Comparison of ENCODE assay signal across 28 cellular contexts in genomic region chr12:121417847-121418246, GRCh38.
"Had no signal": no experiment of that assay in that cellular context is flagged by ENCODE, and none has a peak within 500 bp of the region (broad histone marks: within the 10 kb centered on the region; RNA-seq: fewer than 3 reads in every experiment).

No MANE protein-coding gene starts in this region.

- ATAC-seq: activated naive CD4-positive, alpha-beta T cell treated with anti-CD3 and anti-CD28 coated beads, Interleukin-2, amount 50 U/mL, for 72 hours; body of pancreas; esophagus mucosa; left lobe of liver; lower lobe of right lung; stimulated activated naive B cell treated with anti-CD40 and anti-IgM and Interleukin-4, amounts not matched to agents 10 μg/mL and 1 μg/mL and 100 μg/mL, for 72 hours; T-cell; upper lobe of right lung had no signal

- H3K4me3 ChIP-seq: adrenal gland, body of pancreas, heart left ventricle, lower lobe of right lung, sigmoid colon, stomach, suprapubic skin, tibial artery, upper lobe of right lung had no signal

- H3K9me3 ChIP-seq: adrenal gland, body of pancreas, heart left ventricle, lower lobe of right lung, neutrophil, sigmoid colon, stomach, suprapubic skin, tibial artery, upper lobe of right lung had no signal

- H3K4me1 ChIP-seq: adrenal gland, body of pancreas, suprapubic skin, upper lobe of right lung had no signal

- H3K27me3 ChIP-seq: adrenal gland, body of pancreas, heart left ventricle, neutrophil, sigmoid colon, stomach, suprapubic skin, tibial artery, upper lobe of right lung had no signal

- H3K27me3 Mint-ChIP-seq: stimulated activated naive B cell treated with anti-CD40 and anti-IgM and Interleukin-4, amounts not matched to agents 10 μg/mL and 1 μg/mL and 100 μg/mL, for 72 hours; T-cell had no signal

- H3K27ac Mint-ChIP-seq: activated T-helper 2 cell treated with anti-CD3 and anti-CD28 coated beads, Interferon-gamma antibody, Interleukin-2, Interleukin-4, amounts not matched to agents 10 μg/mL and 5 μg/mL and 100 μg/mL, durations not matched to agents 14 hours and 24 hours and 36 hours; nephron; stimulated activated naive B cell treated with anti-CD40 and anti-IgM and Interleukin-4, amounts not matched to agents 10 μg/mL and 1 μg/mL and 100 μg/mL, for 72 hours; T-helper 2 cell treated with Interferon-gamma antibody and Interleukin-4, amounts not matched to agents 5 μg/mL and 100 μg/mL, for 36 hours had no signal

- H3K9me3 Mint-ChIP-seq: activated naive CD4-positive, alpha-beta T cell treated with anti-CD3 and anti-CD28 coated beads, Interleukin-2, amount 50 U/mL, for 72 hours; activated T-helper 2 cell treated with anti-CD3 and anti-CD28 coated beads, Interferon-gamma antibody, Interleukin-2, Interleukin-4, amounts not matched to agents 10 μg/mL and 5 μg/mL and 100 μg/mL, durations not matched to agents 14 hours and 24 hours and 36 hours; nephron; stimulated activated naive B cell treated with anti-CD40 and anti-IgM and Interleukin-4, amounts not matched to agents 10 μg/mL and 1 μg/mL and 100 μg/mL, for 72 hours; T-cell; T-helper 2 cell treated with Interferon-gamma antibody and Interleukin-4, amounts not matched to agents 5 μg/mL and 100 μg/mL, for 36 hours had no signal

- H3K27ac ChIP-seq: adrenal gland, body of pancreas, heart left ventricle, lower lobe of right lung, neutrophil, sigmoid colon, stomach, suprapubic skin, tibial artery, upper lobe of right lung had no signal

- H3K4me1 Mint-ChIP-seq: nephron had no signal

- DNase-seq: activated CD4-positive, alpha-beta T cell treated with anti-CD3 and anti-CD28 coated beads for 4 hours; activated CD4-positive, alpha-beta T cell treated with anti-CD3 and anti-CD28 coated beads, Interleukin-2, amount 50 U/mL, for 4 hours; activated naive CD4-positive, alpha-beta T cell; activated T-cell treated with anti-CD3 and anti-CD28 coated beads, Interleukin-2, amount 50 U/mL, for 1 hour; aorta; body of pancreas; caudate nucleus; foreskin fibroblast; heart left ventricle; lower lobe of right lung; mesenchymal stem cell; sigmoid colon; stimulated activated CD4-positive, alpha-beta T cell treated with anti-CD3 and anti-CD28 coated beads, Interleukin-15, amount 100 ng/mL, for 24 hours; stimulated activated CD4-positive, alpha-beta T cell treated with anti-CD3 and anti-CD28 coated beads, Interleukin-2, amount 100 ng/mL, for 24 hours; stimulated activated naive B cell treated with anti-CD40 and anti-IgM and Interleukin-4, amounts not matched to agents 10 μg/mL and 1 μg/mL and 100 μg/mL, for 72 hours; stomach; T-cell; tibial artery; upper lobe of right lung had no signal

- H3K4me3 Mint-ChIP-seq: nephron; stimulated activated naive B cell treated with anti-CD40 and anti-IgM and Interleukin-4, amounts not matched to agents 10 μg/mL and 1 μg/mL and 100 μg/mL, for 72 hours; T-cell; T-helper 2 cell treated with Interferon-gamma antibody and Interleukin-4, amounts not matched to agents 5 μg/mL and 100 μg/mL, for 36 hours had no signal
